Comparison of ENCODE assay signal across 10 cellular contexts in genomic region chr11:124493256-124493655, GRCh38. TPM values are rescaled to one million over a fixed set of nuclear protein-coding genes. Genes with fewer than 3 reads are reported as not detected.
"Had no signal": no experiment of that assay in that cellular context is flagged by ENCODE, and none has a peak within 500 bp of the region (broad histone marks: within the 10 kb centered on the region; RNA-seq: fewer than 3 reads in every experiment).

No MANE protein-coding gene starts in this region.

- H3K4me1 ChIP-seq: HAP-1 had no signal

- H3K4me1 Mint-ChIP-seq: H9 had no signal

- H3K27ac ChIP-seq: GM23248 had no signal

- H3K9me3 ChIP-seq: HAP-1 had no signal

- ATAC-seq: HCT116 had no signal

- H3K4me3 ChIP-seq: GM23248, HAP-1 had no signal

- H3K4me3 Mint-ChIP-seq: H9, HFFc6 had no signal

- DNase-seq: GM23248, GOT3, H7, H9, HCEC 1CT, HFFc6 had no signal

- H2AFZ ChIP-seq: GM23248 had no signal

- H3K27ac Mint-ChIP-seq: H9, HFFc6 had no signal

- H3K36me3 ChIP-seq: HAP-1 had no signal

- H3K9ac ChIP-seq: GM23248 had no signal

RNA-seq across cellular contexts. Expression of gene OR8B8, which starts 47.8 kb away (rescaled TPM):
- total RNA-seq: GM23248, H1, H4, H7, H9, HFFc6 had no signal
- polyA plus RNA-seq: GM23248, H1 had no signal

RNA-seq across cellular contexts. Expression of gene OR8B12, which starts 50.2 kb away (rescaled TPM):
- total RNA-seq: GM23248, H1, H4, H7, H9, HFFc6 had no signal
- polyA plus RNA-seq: GM23248, H1 had no signal
